23 cellular contexts compared by ENCODE assay signal in the genomic region with DNA sequence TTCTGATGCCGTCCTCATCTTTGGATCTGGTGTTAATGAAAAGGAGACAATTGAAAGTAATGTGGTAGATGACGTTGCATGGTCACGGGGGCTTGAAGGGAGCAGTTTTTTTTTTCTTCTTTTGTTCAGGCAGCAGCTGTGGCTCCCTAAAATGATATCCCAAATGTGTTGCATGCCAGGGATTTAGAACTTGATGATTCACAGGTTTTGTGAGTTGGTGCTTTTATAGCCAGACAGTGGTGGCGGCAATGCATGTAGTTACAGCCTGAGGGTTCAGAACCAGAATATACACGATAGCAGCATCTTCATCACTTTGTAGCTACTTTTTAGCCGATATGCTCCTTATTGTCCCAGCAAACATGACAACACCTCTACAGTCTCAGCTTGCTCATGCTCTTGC.
A peak's percentile ranks its signal among the peaks of the same experiment; 100 is the strongest.
DNase-seq lines count a peak whose midpoint lies in the region; ATAC-seq and TF ChIP-seq lines count a peak whose summit lies in the region.
"Had no signal": no experiment of that assay in that cellular context is flagged by ENCODE, and none has a peak within 500 bp of the region (broad histone marks: within the 10 kb centered on the region; RNA-seq: fewer than 3 reads in every experiment).

No MANE protein-coding gene starts in this region.

- H3K27ac ChIP-seq in CD4-positive, alpha-beta T cell (ENCODE audit: low read depth, low read length) = no peak overlapping the region
- H3K27ac ChIP-seq: HL-60, SK-N-MC had no signal

- ATAC-seq in CD4-positive, alpha-beta T cell (ENCODE audit: poor library complexity) = no peak
- no peak for ATAC-seq in GM21528 (IDR thresholded peaks at IDR 0.05; ENCODE audit: low FRiP score, unreplicated experiment)
- no peak for ATAC-seq in GM21423 (IDR thresholded peaks at IDR 0.05; ENCODE audit: unreplicated experiment)
- ATAC-seq in GM18520 (IDR thresholded peaks at IDR 0.05; ENCODE audit: unreplicated experiment) = no peak
- ATAC-seq: K562 had no signal

- H3K27me3 ChIP-seq in CD4-positive, alpha-beta T cell (ENCODE audit: control insufficient read depth, insufficient read depth, low read length) = no peaks in the 10 kb centered on the region

- no peaks in the 10 kb centered on the region for H3K9me3 ChIP-seq in CD4-positive, alpha-beta T cell (ENCODE audit: control insufficient read depth, low read length)

- CTCF ChIA-PET in CD4-positive, alpha-beta T cell (lab: Charles Lee) = no interaction called here

- POLR2A ChIA-PET in CD4-positive, alpha-beta T cell (lab: Charles Lee) = no interaction called here

- no peak overlapping the region for H3K4me3 Mint-ChIP-seq in CD4-positive, alpha-beta T cell
- H3K4me3 Mint-ChIP-seq: CD4-positive, alpha-beta memory T cell had no signal

- intact Hi-C loops in CD4-positive, alpha-beta T cell (cut with DNase I, micrococcal nuclease) = no loop called here

- H3K27me3 Mint-ChIP-seq in CD4-positive, alpha-beta T cell = no peaks in the 10 kb centered on the region
- H3K27me3 Mint-ChIP-seq: CD4-positive, alpha-beta memory T cell had no signal

- no peak overlapping the region for H3K27ac Mint-ChIP-seq in CD4-positive, alpha-beta T cell
- H3K27ac Mint-ChIP-seq: CD4-positive, alpha-beta memory T cell had no signal

- peaks cover 3% of the 10 kb centered on the region for H3K9me3 Mint-ChIP-seq in CD4-positive, alpha-beta T cell

- DNase-seq in A172 (ENCODE audit: low spot score) = peak; percentile 11
- peak; percentile 53 for DNase-seq in EL
- DNase-seq in RPMI7951 (ENCODE audit: low read depth) = peak; percentile 73
- peak; percentile 18 for DNase-seq in fibroblast of villous mesenchyme (ENCODE audit: low read depth)
- DNase-seq in CD4-positive, alpha-beta T cell = no peak
- DNase-seq: 8988T; AML-193; CD4-positive, alpha-beta memory T cell; DND-41; GOT3; NCI-H1092 treated with DMSO at 0.1 percent for 48 hours; NCI-H1694; NCI-H2107; NCI-H226; NCI-H526 treated with DMSO at 0.1 percent for 48 hours; NK-92 treated with Interleukin-12 subunit alpha and Interleukin-12 subunit beta, amount 100 ng/mL, for 24 hours; OCI-M1 had no signal

- H3K4me3 ChIP-seq in fibroblast of villous mesenchyme (ENCODE audit: low read depth, low read length) = no peak overlapping the region
- H3K4me3 ChIP-seq: K562, SK-N-MC had no signal

- no peaks in the 10 kb centered on the region for H3K4me1 Mint-ChIP-seq in CD4-positive, alpha-beta T cell (ENCODE audit: low read depth)
- H3K4me1 Mint-ChIP-seq: CD4-positive, alpha-beta memory T cell had no signal

- H3K36me3 Mint-ChIP-seq in CD4-positive, alpha-beta T cell (ENCODE audit: low read depth) = no peaks in the 10 kb centered on the region
- H3K36me3 Mint-ChIP-seq: CD4-positive, alpha-beta memory T cell had no signal

- no peak for TF ChIP-seq CTCF in fibroblast of villous mesenchyme (IDR thresholded peaks at IDR 0.05; ENCODE audit: insufficient read depth, low read depth, low read length)
- no peak for TF ChIP-seq CTCF in CD4-positive, alpha-beta T cell (IDR thresholded peaks at IDR 0.05)

Comparison
In these comparisons a context has a peak if more than half of its experiments do, and no peak if none do; other contexts are left out.
1. DNase-seq: peak in A172 (single experiment), EL (single experiment), RPMI7951 (single experiment) and fibroblast of villous mesenchyme (single experiment); none in CD4-positive, alpha-beta T cell (0 of 10).